Comparison of ENCODE assay signal across 11 cellular contexts in the genomic region with DNA sequence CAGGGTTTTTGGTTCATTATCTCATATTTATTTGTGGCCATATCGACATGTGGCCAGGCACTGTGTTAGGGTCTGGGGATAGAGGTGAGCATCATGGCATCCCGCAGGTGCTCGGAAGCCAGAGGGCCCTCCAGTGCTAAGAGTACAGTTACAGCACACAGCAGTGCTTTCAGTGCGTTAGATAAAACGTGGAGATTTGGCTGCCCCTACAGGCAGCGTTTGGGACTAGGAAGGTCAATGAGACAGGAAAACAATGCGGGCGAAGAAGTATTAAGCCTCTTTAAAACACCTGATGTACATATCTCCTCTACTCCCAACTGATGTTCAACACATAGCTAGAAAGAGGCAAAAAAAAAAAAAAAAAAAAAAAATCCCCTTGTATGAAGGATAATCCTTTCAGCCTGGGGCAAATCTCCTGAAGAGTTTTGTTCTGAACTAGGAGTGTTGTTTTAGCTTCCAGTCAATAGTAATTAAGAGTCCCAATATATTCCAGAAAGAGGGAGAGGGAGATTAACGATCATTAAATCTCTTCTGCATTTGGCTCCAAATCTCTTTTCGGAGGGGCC.
DNase-seq lines count a peak whose midpoint lies in the region; ATAC-seq and TF ChIP-seq lines count a peak whose summit lies in the region.
"Had no signal": no experiment of that assay in that cellular context is flagged by ENCODE, and none has a peak within 500 bp of the region (broad histone marks: within the 10 kb centered on the region; RNA-seq: fewer than 3 reads in every experiment).

No MANE protein-coding gene starts in this region.

- no peak for DNase-seq in T-helper 2 cell treated with Interferon-gamma antibody and Interleukin-4, amounts not matched to agents 5 μg/mL and 100 μg/mL, for 36 hours (ENCODE audit: low spot score)
- DNase-seq in T-helper 2 cell (no peak), WTC11 (ENCODE audit: low spot score) (no peak), left cardiac atrium (no peak), testis (no peak), UCSD-AML1 (lab: John Stamatoyannopoulos, UW; ENCODE audit: unreplicated experiment) (no peak), cortex of kidney (lab: John Stamatoyannopoulos, UW) (no peak)
- DNase-seq: Kasumi-1, pancreas had no signal

- POLR2A ChIA-PET in WTC11 (lab: Charles Lee) = no interaction called here

- H3K27ac Mint-ChIP-seq in T-helper 2 cell treated with Interferon-gamma antibody and Interleukin-4, amounts not matched to agents 5 μg/mL and 100 μg/mL, for 36 hours = peak overlapping the region; percentile 58
- H3K27ac Mint-ChIP-seq in WTC11 = peak overlapping the region; percentile 48

- peak; percentile 54 for ATAC-seq in WTC11
- peak; percentile 29 to 56 for ATAC-seq in left cardiac atrium
- ATAC-seq in GM19023 (IDR thresholded peaks at IDR 0.05; ENCODE audit: unreplicated experiment) = no peak

- no peaks in the 10 kb centered on the region for H3K27me3 ChIP-seq in testis
- H3K27me3 ChIP-seq: pancreas, suprapubic skin had no signal

- TF ChIP-seq CTCF in WTC11 (IDR thresholded peaks at IDR 0.05) (no peak), testis (IDR thresholded peaks at IDR 0.05) (peak in 2 of 3 experiments; percentile 4 to 20)

- 66 to 72% methylated on average over 9 to 10 of the region's 10 CpGs for WGBS in testis, 2 donors

- no peaks in the 10 kb centered on the region for H3K9me3 Mint-ChIP-seq in T-helper 2 cell treated with Interferon-gamma antibody and Interleukin-4, amounts not matched to agents 5 μg/mL and 100 μg/mL, for 36 hours
- no peaks in the 10 kb centered on the region for H3K9me3 Mint-ChIP-seq in WTC11

- H3K27me3 Mint-ChIP-seq in T-helper 2 cell treated with Interferon-gamma antibody and Interleukin-4, amounts not matched to agents 5 μg/mL and 100 μg/mL, for 36 hours (ENCODE audit: low read depth) = no peaks in the 10 kb centered on the region
- no peaks in the 10 kb centered on the region for H3K27me3 Mint-ChIP-seq in WTC11 (ENCODE audit: low read depth)

- peaks cover 35% of the 10 kb centered on the region for H3K4me1 ChIP-seq in testis
- H3K4me1 ChIP-seq: pancreas had no signal

- H3K4me3 Mint-ChIP-seq in T-helper 2 cell treated with Interferon-gamma antibody and Interleukin-4, amounts not matched to agents 5 μg/mL and 100 μg/mL, for 36 hours = no peak overlapping the region
- no peak overlapping the region for H3K4me3 Mint-ChIP-seq in WTC11

- H3K4me3 ChIP-seq in testis = no peak overlapping the region
- H3K4me3 ChIP-seq: pancreas, suprapubic skin had no signal

- H3K9me3 ChIP-seq in testis = no peaks in the 10 kb centered on the region
- H3K9me3 ChIP-seq: pancreas, suprapubic skin had no signal

- intact Hi-C loops in left cardiac atrium (cut with DNase I) = no loop called here
- intact Hi-C loops in testis (cut with DNase I; ENCODE audit: low total_unique reads) = no loop called here

- no peaks in the 10 kb centered on the region for H3K36me3 ChIP-seq in testis (ENCODE audit: low read depth, missing control alignments)
- H3K36me3 ChIP-seq: pancreas, suprapubic skin had no signal

- no peak overlapping the region for H3K27ac ChIP-seq in testis
- H3K27ac ChIP-seq: pancreas had no signal

- CTCF ChIA-PET in WTC11 (lab: Charles Lee) = interaction anchor here (0.6 to 4.3 kb wide), 29 partner anchors 9 to 1219 kb away, joined by 3 to 71 read pairs (median 4); no protein-coding TSS in a partner anchor

- no peak for TF ChIP-seq POLR2A in testis (IDR thresholded peaks at IDR 0.05)

- H3K36me3 Mint-ChIP-seq in T-helper 2 cell treated with Interferon-gamma antibody and Interleukin-4, amounts not matched to agents 5 μg/mL and 100 μg/mL, for 36 hours (ENCODE audit: low read depth) = peaks cover 11% of the 10 kb centered on the region
- H3K36me3 Mint-ChIP-seq in WTC11 = peaks cover 5% of the 10 kb centered on the region; the same call in 1 of the 2 replicates

- peaks cover 21% of the 10 kb centered on the region for H3K4me1 Mint-ChIP-seq in T-helper 2 cell treated with Interferon-gamma antibody and Interleukin-4, amounts not matched to agents 5 μg/mL and 100 μg/mL, for 36 hours (ENCODE audit: low read depth)
- H3K4me1 Mint-ChIP-seq in WTC11 = peaks cover 76% of the 10 kb centered on the region

TF ChIP-seq in WTC11, 78 proteins besides CTCF, POLR2A, EP300 and RAD21:
- TF ChIP-seq, protein P1, sequence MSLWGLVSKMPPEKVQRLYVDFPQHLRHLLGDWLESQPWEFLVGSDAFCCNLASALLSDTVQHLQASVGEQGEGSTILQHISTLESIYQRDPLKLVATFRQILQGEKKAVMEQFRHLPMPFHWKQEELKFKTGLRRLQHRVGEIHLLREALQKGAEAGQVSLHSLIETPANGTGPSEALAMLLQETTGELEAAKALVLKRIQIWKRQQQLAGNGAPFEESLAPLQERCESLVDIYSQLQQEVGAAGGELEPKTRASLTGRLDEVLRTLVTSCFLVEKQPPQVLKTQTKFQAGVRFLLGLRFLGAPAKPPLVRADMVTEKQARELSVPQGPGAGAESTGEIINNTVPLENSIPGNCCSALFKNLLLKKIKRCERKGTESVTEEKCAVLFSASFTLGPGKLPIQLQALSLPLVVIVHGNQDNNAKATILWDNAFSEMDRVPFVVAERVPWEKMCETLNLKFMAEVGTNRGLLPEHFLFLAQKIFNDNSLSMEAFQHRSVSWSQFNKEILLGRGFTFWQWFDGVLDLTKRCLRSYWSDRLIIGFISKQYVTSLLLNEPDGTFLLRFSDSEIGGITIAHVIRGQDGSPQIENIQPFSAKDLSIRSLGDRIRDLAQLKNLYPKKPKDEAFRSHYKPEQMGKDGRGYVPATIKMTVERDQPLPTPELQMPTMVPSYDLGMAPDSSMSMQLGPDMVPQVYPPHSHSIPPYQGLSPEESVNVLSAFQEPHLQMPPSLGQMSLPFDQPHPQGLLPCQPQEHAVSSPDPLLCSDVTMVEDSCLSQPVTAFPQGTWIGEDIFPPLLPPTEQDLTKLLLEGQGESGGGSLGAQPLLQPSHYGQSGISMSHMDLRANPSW (CRISPR knock-in tag; conservative IDR thresholded peaks at IDR 0.05; ENCODE audit: low read depth) = no peak
- no peak for TF ChIP-seq ELF4 (CRISPR knock-in tag; IDR thresholded peaks at IDR 0.05; ENCODE audit: low read depth)
- TF ChIP-seq CREM (CRISPR knock-in tag; IDR thresholded peaks at IDR 0.05) = no peak
